In genomic region chr4:73750730-73751129, GRCh38 we compare ENCODE assay signal across 18 cellular contexts. TPM values are rescaled to one million over a fixed set of nuclear protein-coding genes. Genes with fewer than 3 reads are reported as not detected.
"Had no signal": no experiment of that assay in that cellular context is flagged by ENCODE, and none has a peak within 500 bp of the region (broad histone marks: within the 10 kb centered on the region; RNA-seq: fewer than 3 reads in every experiment).

No MANE protein-coding gene starts in this region.

- H2AFZ ChIP-seq: parathyroid adenoma had no signal

- H3K79me2 ChIP-seq: parathyroid adenoma had no signal

- H3K9me3 ChIP-seq: ascending aorta, breast epithelium, neutrophil, thoracic aorta had no signal

- H3K4me1 ChIP-seq: ascending aorta, breast epithelium, parathyroid adenoma had no signal

- H3K27me3 ChIP-seq: ascending aorta, breast epithelium, neutrophil had no signal

- H3K27ac ChIP-seq: ascending aorta, neutrophil, parathyroid adenoma, thoracic aorta had no signal

- H3K4me3 ChIP-seq: ascending aorta, breast epithelium, thoracic aorta had no signal

- H3K36me3 ChIP-seq: ascending aorta, breast epithelium, neutrophil, thoracic aorta had no signal

- H3K9ac ChIP-seq: parathyroid adenoma had no signal

- ATAC-seq: activated naive CD8-positive, alpha-beta T cell treated with anti-CD3 and anti-CD28 coated beads, Interleukin-2, amount 50 U/mL, for 24 hours; activated T-helper 17 cell treated with anti-CD3 and anti-CD28 coated beads, Interleukin-2, amount 50 U/mL, for 72 hours; left ventricle myocardium superior; naive thymus-derived CD8-positive, alpha-beta T cell; stimulated activated effector memory CD8-positive, alpha-beta T cell treated with anti-CD3 and anti-CD28 coated beads, Interleukin-12 subunit alpha, Interleukin-12 subunit beta, amount 100 ng/mL, for 72 hours had no signal

- DNase-seq: activated CD4-positive, alpha-beta T cell treated with anti-CD3 and anti-CD28 coated beads, Interleukin-2, amount 50 U/mL, for 48 hours; activated CD4-positive, CD25-positive, alpha-beta regulatory T cell treated with anti-CD3 and anti-CD28 coated beads, Interleukin-2, amount 50 U/mL, for 72 hours; activated naive CD4-positive, alpha-beta T cell treated with anti-CD3 and anti-CD28 coated beads for 36 hours; activated naive CD8-positive, alpha-beta T cell treated with anti-CD3 and anti-CD28 coated beads, Interleukin-2, amount 50 U/mL, for 24 hours; cerebellar nuclear complex; effector memory CD4-positive, alpha-beta T cell; foreskin fibroblast; kidney glomerular epithelial cell; left ventricle myocardium superior; naive thymus-derived CD8-positive, alpha-beta T cell; stimulated activated CD4-positive, alpha-beta T cell treated with anti-CD3 and anti-CD28 coated beads, Interleukin-12 subunit alpha, Interleukin-12 subunit beta, amount 100 ng/mL, for 4 hours had no signal

RNA-seq across cellular contexts. Expression of gene CXCL8, which starts 10.4 kb away (rescaled TPM):
- total RNA-seq: activated naive CD4-positive, alpha-beta T cell treated with anti-CD3 and anti-CD28 coated beads for 36 hours; ascending aorta had no signal
